19 cellular contexts compared by ENCODE assay signal in genomic region chr14:104641753-104642539, GRCh38. TPM values are rescaled to one million over a fixed set of nuclear protein-coding genes. Genes with fewer than 3 reads are reported as not detected.
A peak's percentile ranks its signal among the peaks of the same experiment; 100 is the strongest.
DNase-seq lines count a peak whose midpoint lies in the region; ATAC-seq and TF ChIP-seq lines count a peak whose summit lies in the region.
"Had no signal": no experiment of that assay in that cellular context is flagged by ENCODE, and none has a peak within 500 bp of the region (broad histone marks: within the 10 kb centered on the region; RNA-seq: fewer than 3 reads in every experiment).

No MANE protein-coding gene starts in this region.

- H3K27me3 ChIP-seq in neuronal stem cell (ENCODE audit: control insufficient read depth in 3 of 3, insufficient read depth in 3 of 3, low read depth in 1 of 3, low read length in 3 of 3): peaks cover 0 to 29% (median 0%) of the 10 kb centered on the region in 3 experiments

- H3K36me3 ChIP-seq in HEK293 (ENCODE audit: control insufficient read depth in 2 of 2, insufficient read depth in 1 of 2, low read length in 2 of 2) (no peaks in the 10 kb centered on the region), neuronal stem cell (replicated peaks in 1 of 2; ENCODE audit: control insufficient read depth in 2 of 2, insufficient read depth in 2 of 2, low read length in 2 of 2) (no peaks in the 10 kb centered on the region)
- H3K36me3 ChIP-seq: SJCRH30 had no signal

- H3K27me3 Mint-ChIP-seq in activated CD4-positive, alpha-beta T cell treated with anti-CD3 and anti-CD28 coated beads, Interleukin-2, amount 10 ng/mL, durations not matched to agents 7 days and 5 days: peaks cover 5% of the 10 kb centered on the region
- H3K27me3 Mint-ChIP-seq in chondrocyte (ENCODE audit: low read depth): peaks cover 31% of the 10 kb centered on the region

- H2BK120ac ChIP-seq in neuronal stem cell (ENCODE audit: low read depth, low read length): no peak overlapping the region

- H3K18ac ChIP-seq in neuronal stem cell (ENCODE audit: low read length): no peak overlapping the region

- no peak overlapping the region for H2BK5ac ChIP-seq in neuronal stem cell (ENCODE audit: low read length)

- H3K4me1 ChIP-seq in HEK293 (ENCODE audit: control insufficient read depth, insufficient read depth, low read length): peaks cover 7% of the 10 kb centered on the region; the same call in 1 of the 2 replicates
- peaks cover 0 to 8% of the 10 kb centered on the region in 2 donors for H3K4me1 ChIP-seq in neuronal stem cell (ENCODE audit: control insufficient read depth in 2 of 2, insufficient read depth in 1 of 2, low read depth in 1 of 2, low read length in 2 of 2)
- H3K4me1 ChIP-seq: SJCRH30 had no signal

- peaks cover 5% of the 10 kb centered on the region for H3K9me3 Mint-ChIP-seq in activated CD4-positive, alpha-beta T cell treated with anti-CD3 and anti-CD28 coated beads, Interleukin-2, amount 10 ng/mL, durations not matched to agents 7 days and 5 days
- peaks cover 14% of the 10 kb centered on the region for H3K9me3 Mint-ChIP-seq in chondrocyte (ENCODE audit: low read depth)

- peak overlapping the region; percentile 57 for H2AK5ac ChIP-seq in neuronal stem cell (ENCODE audit: low read depth, low read length)

- CTCF ChIA-PET in activated CD4-positive, alpha-beta T cell treated with anti-CD3 and anti-CD28 coated beads, Interleukin-2, amount 10 ng/mL, durations not matched to agents 7 days and 5 days (lab: Charles Lee): interaction anchor here (1.2 kb wide), 1 partner anchor 35 kb away, joined by 4 read pairs; no protein-coding TSS in a partner anchor
- CTCF ChIA-PET in HEK293 (lab: Yijun Ruan, JAX): interaction anchor here (0.6 kb wide), 1 partner anchor 48 kb away, joined by 4 read pairs; no protein-coding TSS in a partner anchor

- DNase-seq in activated CD4-positive, alpha-beta T cell treated with anti-CD3 and anti-CD28 coated beads, Interleukin-2, amount 10 ng/mL, durations not matched to agents 7 days and 5 days: no peak
- DNase-seq in activated CD4-positive, alpha-beta T cell treated with anti-CD3 and anti-CD28 coated beads, Interleukin-2, amount 50 U/mL, for 1 hour: no peak
- DNase-seq in chondrocyte (ENCODE audit: low spot score): peak; percentile 43
- no peak for DNase-seq in neuronal stem cell (ENCODE audit: low spot score)
- DNase-seq in left colon: no peak
- DNase-seq in NCI-H2081 (lab: John Stamatoyannopoulos, UW): no peak
- no peak for DNase-seq in dedifferentiated amniotic fluid mesenchymal stem cell (ENCODE audit: extremely low spot score)
- DNase-seq: Calu3; CD4-positive, CD25-positive, alpha-beta regulatory T cell; KG1; NCI-H2081 treated with DMSO at 0.1 percent for 48 hours; NCI-H2227 treated with DMSO at 0.1 percent for 48 hours; NCI-H526; OCI-M1; RPMI8226; SJCRH30 had no signal

- H3K36me3 Mint-ChIP-seq in activated CD4-positive, alpha-beta T cell treated with anti-CD3 and anti-CD28 coated beads, Interleukin-2, amount 10 ng/mL, durations not matched to agents 7 days and 5 days (ENCODE audit: low read depth): no peaks in the 10 kb centered on the region
- peaks cover 6% of the 10 kb centered on the region for H3K36me3 Mint-ChIP-seq in chondrocyte (ENCODE audit: low read depth)
- H3K36me3 Mint-ChIP-seq: CD4-positive, CD25-positive, alpha-beta regulatory T cell had no signal

- POLR2A ChIA-PET in activated CD4-positive, alpha-beta T cell treated with anti-CD3 and anti-CD28 coated beads, Interleukin-2, amount 10 ng/mL, durations not matched to agents 7 days and 5 days (lab: Charles Lee): interaction anchor here (0.5 to 0.6 kb wide), 2 partner anchors 155 to 296 kb away, joined by 3 to 6 read pairs; no protein-coding TSS in a partner anchor
- POLR2A ChIA-PET in HEK293 (lab: Yijun Ruan, JAX): no interaction called here

- TF ChIP-seq CTCF in HEK293 (tag by site-specific recombination; IDR thresholded peaks at IDR 0.05) (no peak), chondrocyte (IDR thresholded peaks at IDR 0.05) (no peak)

- no peak for ATAC-seq in left colon

- H3K4me3 ChIP-seq in HEK293 (ENCODE audit: low read depth, low read length) (no peak overlapping the region), neuronal stem cell (ENCODE audit: low read length in 2 of 2) (peak overlapping the region in 1 of 2 donors; percentile 19)
- H3K4me3 ChIP-seq: SJCRH30 had no signal

- peak overlapping the region; percentile 41 for H3K27ac Mint-ChIP-seq in activated CD4-positive, alpha-beta T cell treated with anti-CD3 and anti-CD28 coated beads, Interleukin-2, amount 10 ng/mL, durations not matched to agents 7 days and 5 days
- no peak overlapping the region for H3K27ac Mint-ChIP-seq in chondrocyte (ENCODE audit: unreplicated experiment)
- H3K27ac Mint-ChIP-seq: CD4-positive, CD25-positive, alpha-beta regulatory T cell had no signal

- H3K4me2 ChIP-seq in neuronal stem cell (ENCODE audit: insufficient read depth, low read length, poor library complexity, severe bottlenecking): no peak overlapping the region

- no peak overlapping the region for H3K4me3 Mint-ChIP-seq in activated CD4-positive, alpha-beta T cell treated with anti-CD3 and anti-CD28 coated beads, Interleukin-2, amount 10 ng/mL, durations not matched to agents 7 days and 5 days
- no peak overlapping the region for H3K4me3 Mint-ChIP-seq in chondrocyte (ENCODE audit: unreplicated experiment)
- H3K4me3 Mint-ChIP-seq: CD4-positive, CD25-positive, alpha-beta regulatory T cell had no signal

- H3K14ac ChIP-seq in neuronal stem cell (ENCODE audit: low read length): no peak overlapping the region

- intact Hi-C loops in left colon (cut with DNase I, micrococcal nuclease): no loop called here

- H3K9ac ChIP-seq in neuronal stem cell (ENCODE audit: low read depth, low read length, poor library complexity): no peak overlapping the region

- no peak overlapping the region for H3K23ac ChIP-seq in neuronal stem cell (ENCODE audit: low read depth, low read length, poor library complexity)

- no peak overlapping the region for H2BK12ac ChIP-seq in neuronal stem cell (ENCODE audit: low read length)

- H3K4ac ChIP-seq in neuronal stem cell (ENCODE audit: low read length): no peak overlapping the region

- H3K4me1 Mint-ChIP-seq in activated CD4-positive, alpha-beta T cell treated with anti-CD3 and anti-CD28 coated beads, Interleukin-2, amount 10 ng/mL, durations not matched to agents 7 days and 5 days: peaks cover 9% of the 10 kb centered on the region
- no peaks in the 10 kb centered on the region for H3K4me1 Mint-ChIP-seq in chondrocyte (ENCODE audit: low read depth)
- H3K4me1 Mint-ChIP-seq: CD4-positive, CD25-positive, alpha-beta regulatory T cell had no signal

- H3K27ac ChIP-seq in HEK293 (ENCODE audit: extremely low read depth, low read depth, low read length): no peak overlapping the region
- H3K27ac ChIP-seq in neuronal stem cell (replicated peaks; ENCODE audit: low read length): no peak overlapping the region
- H3K27ac ChIP-seq: SJCRH30 had no signal

- no peaks in the 10 kb centered on the region for H3K79me1 ChIP-seq in neuronal stem cell (ENCODE audit: low read depth, low read length)

- H3K9me3 ChIP-seq in HEK293 (ENCODE audit: control insufficient read depth, insufficient read depth, low read depth, low read length) (no peaks in the 10 kb centered on the region), neuronal stem cell (replicated peaks in 1 of 2; ENCODE audit: control insufficient read depth in 2 of 2, insufficient read depth in 1 of 2, low read depth in 1 of 2, low read length in 2 of 2) (peaks cover 0 to 3% of the 10 kb centered on the region in 2 donors)
- H3K9me3 ChIP-seq: SJCRH30 had no signal

- peak overlapping the region; percentile 40 for H2AFZ ChIP-seq in neuronal stem cell (ENCODE audit: low read length)

- H2BK15ac ChIP-seq in neuronal stem cell (ENCODE audit: low read length): no peak overlapping the region

- H4K91ac ChIP-seq in neuronal stem cell (ENCODE audit: low read depth, low read length, poor library complexity): no peak overlapping the region

- H4K8ac ChIP-seq in neuronal stem cell (ENCODE audit: low read depth, low read length): no peak overlapping the region

- no CpG with 5 or more reads among the region's 23 CpGs for WGBS in neuronal stem cell (ENCODE audit: extremely low coverage in 2 of 2, insufficient read length in 2 of 2, insufficient replicate concordance in 1 of 2), 2 donors

TF ChIP-seq in HEK293, 187 proteins besides CTCF, POLR2A, EP300 and RAD21:
- TF ChIP-seq ZNF660 (tag by site-specific recombination; IDR thresholded peaks at IDR 0.05) (no peak), ZNF10 (tag by site-specific recombination; IDR thresholded peaks at IDR 0.05) (peak; percentile 96)
TF ChIP-seq in HEK293: peak in this region for 1.

RNA-seq across cellular contexts. Expression of gene TMEM179, which starts 37.4 kb away (rescaled TPM):
- not detected for total RNA-seq in activated CD4-positive, alpha-beta T cell treated with anti-CD3 and anti-CD28 coated beads, Interleukin-2, amount 10 ng/mL, durations not matched to agents 7 days and 5 days
- total RNA-seq in chondrocyte (0.54 to 1.2 TPM (median 0.75 TPM) in 3 replicates), left colon (1 to 10 TPM in 1 of 2 donors, under 1 TPM in 1; 0.34 to 1.7 TPM)
- polyA plus RNA-seq in neuronal stem cell (2013, experiment 1 of 2): 3.0 TPM
- polyA plus RNA-seq in neuronal stem cell (2013, experiment 2 of 2): 2.8 TPM
- total RNA-seq: A172; Calu3; CD4-positive, CD25-positive, alpha-beta regulatory T cell; MCF 10A; SJCRH30 had no signal
- polyA plus RNA-seq: CD4-positive, CD25-positive, alpha-beta regulatory T cell had no signal

RNA-seq across cellular contexts. Expression of gene INF2, which starts 47.5 kb away (rescaled TPM):
- 100 to 1,000 TPM; 163 to 171 TPM for total RNA-seq in activated CD4-positive, alpha-beta T cell treated with anti-CD3 and anti-CD28 coated beads, Interleukin-2, amount 10 ng/mL, durations not matched to agents 7 days and 5 days
- total RNA-seq in chondrocyte (117 to 152 TPM (median 121 TPM) in 3 replicates), left colon (100 to 1,000 TPM; 187 to 203 TPM)
- 19.0 TPM for polyA plus RNA-seq in neuronal stem cell (2013, experiment 1 of 2)
- 19.6 TPM for polyA plus RNA-seq in neuronal stem cell (2013, experiment 2 of 2)
